Comparison of ENCODE assay signal across 8 cellular contexts in the genomic region with DNA sequence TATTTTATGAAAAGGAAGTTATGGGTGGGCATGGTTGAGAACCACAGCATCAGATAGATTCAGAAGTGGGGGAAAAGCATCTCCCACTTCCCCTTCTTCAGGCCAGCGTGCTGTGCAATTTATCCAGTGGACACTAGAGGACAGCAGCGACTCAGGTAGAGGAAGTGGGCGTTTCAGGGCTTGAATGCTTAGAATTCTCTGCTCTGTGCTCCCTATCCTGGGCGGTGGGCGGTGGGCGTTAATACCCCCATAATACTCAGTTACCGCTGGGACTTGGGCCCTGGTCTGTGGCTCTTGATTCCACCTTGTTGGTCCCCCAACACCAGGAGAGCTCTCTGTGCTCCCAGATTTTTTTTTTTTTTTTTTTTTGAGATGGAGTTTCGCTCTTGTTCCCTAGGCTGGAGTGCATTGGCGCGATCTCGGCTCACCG. TPM values are rescaled to one million over a fixed set of nuclear protein-coding genes. Genes with fewer than 3 reads are reported as not detected.
DNase-seq lines count a peak whose midpoint lies in the region; ATAC-seq, FAIRE-seq and TF ChIP-seq lines count a peak whose summit lies in the region.

No MANE protein-coding gene starts in this region.

- H3K4me2 ChIP-seq in H1 (ENCODE audit: insufficient read depth in 1 of 2, low read depth in 2 of 2, low read length in 2 of 2) = no peak overlapping the region

- no peak overlapping the region for H3K4ac ChIP-seq in H1 (replicated peaks; ENCODE audit: insufficient read length, low read depth, low read length)

- H2AFZ ChIP-seq in H1 (ENCODE audit: low read length) = no peak overlapping the region

- H3K36me3 ChIP-seq in H1 (ENCODE audit: control insufficient read depth in 2 of 4, insufficient read depth in 4 of 4, low read length in 3 of 4) (no peaks in the 10 kb centered on the region), transverse colon (no peaks in the 10 kb centered on the region)

- H4K8ac ChIP-seq in H1 (ENCODE audit: extremely low read depth, insufficient read depth, low read length) = no peak overlapping the region

- no peak overlapping the region for H2BK12ac ChIP-seq in H1 (ENCODE audit: low read depth, low read length)

- TF ChIP-seq POLR2A in H1 (IDR thresholded peaks at IDR 0.05; ENCODE audit: control extremely low read depth in 1 of 2, low read depth in 2 of 2, low read length in 2 of 2) (no peak), transverse colon (IDR thresholded peaks at IDR 0.05) (no peak)

- 48% methylated on average over 11 of the region's 12 CpGs; no CpG with 5 or more reads in 1 of the 2 experiments for WGBS in H1 (ENCODE audit: extremely low coverage in 1 of 2, insufficient coverage in 1 of 2, insufficient read length in 1 of 2, insufficient replicate concordance in 2 of 2, low coverage in 1 of 2, low lambda C conversion rate in 2 of 2, missing lambda C conversion rate in 1 of 2), 2 experiments
- WGBS in transverse colon (ENCODE audit: low coverage in 1 of 2), 2 donors = 19% methylated on average over 12 of the region's 12 CpGs; no CpG with 5 or more reads in 1 of the 2 donors

- no peak overlapping the region for H3K14ac ChIP-seq in H1 (ENCODE audit: insufficient read length)

- no peak overlapping the region for H3K56ac ChIP-seq in H1 (replicated peaks; ENCODE audit: insufficient read length, low read depth, low read length)

- no peak overlapping the region for H2AK5ac ChIP-seq in H1 (ENCODE audit: low read depth, low read length)

- DNase-seq in AG04450 (ENCODE audit: low read depth, low spot score) (no peak), NCI-H345 (lab: John Stamatoyannopoulos, UW) (peak; percentile 79), H1 (ENCODE audit: low read depth in 1 of 2, low spot score in 2 of 2) (peak in 1 of 2 experiments; percentile 72), natural killer cell (peak; percentile 33), transverse colon (peak; percentile 62)
- peak; percentile 31 for DNase-seq in activated CD4-positive, alpha-beta T cell treated with anti-CD3 and anti-CD28 coated beads, Interleukin-2, amount 50 U/mL, for 1 hour

- no peaks in the 10 kb centered on the region for H3K36me3 Mint-ChIP-seq in natural killer cell

- no peak overlapping the region for H4K91ac ChIP-seq in H1 (replicated peaks; ENCODE audit: insufficient read length, low read length)

- in situ Hi-C loops in transverse colon (cut with MboI; ENCODE audit: low pct_ligation_motif_present in 1 of 4, low pct_unique_long_range_greater_than_20kb in 1 of 4, low sequenced_read_pairs in 3 of 4) = no loop called here

- H3K4me3 Mint-ChIP-seq in natural killer cell = peak overlapping the region; percentile 9

- H3K27ac Mint-ChIP-seq in natural killer cell = peak overlapping the region in 1 of 2 donors; percentile 40

- H3K9me3 ChIP-seq in AG04450 (ENCODE audit: control insufficient read depth, insufficient read depth, low read length) = no peaks in the 10 kb centered on the region
- no peaks in the 10 kb centered on the region for H3K9me3 ChIP-seq in H1 (ENCODE audit: insufficient read depth in 2 of 2, low read depth in 1 of 2, low read length in 1 of 2)
- no peaks in the 10 kb centered on the region for H3K9me3 ChIP-seq in transverse colon

- no peaks in the 10 kb centered on the region for H3K23me2 ChIP-seq in H1 (ENCODE audit: low read depth, low read length)

- H3K9me3 Mint-ChIP-seq in natural killer cell = no peaks in the 10 kb centered on the region

- H4K20me1 ChIP-seq in H1 (replicated peaks in 1 of 2; ENCODE audit: control insufficient read depth in 1 of 2, insufficient read depth in 2 of 2, low read length in 2 of 2) = no peaks in the 10 kb centered on the region

- no peak overlapping the region for H2BK5ac ChIP-seq in H1 (ENCODE audit: low read depth, low read length)

- peaks cover 7 to 21% of the 10 kb centered on the region in 2 donors for H3K4me1 Mint-ChIP-seq in natural killer cell

- ATAC-seq in GM18867 (IDR thresholded peaks at IDR 0.05; ENCODE audit: unreplicated experiment) (peak; percentile 44), natural killer cell (peak; percentile 87 to 99 (median 98)), GM19324 (IDR thresholded peaks at IDR 0.05; ENCODE audit: low FRiP score, unreplicated experiment) (no peak)

- H3K79me2 ChIP-seq in H1 (ENCODE audit: control insufficient read depth in 1 of 2, insufficient read depth in 2 of 2, low read length in 2 of 2) = no peaks in the 10 kb centered on the region

- H2BK120ac ChIP-seq in H1 (replicated peaks; ENCODE audit: low read depth, low read length) = no peak overlapping the region

- TF ChIP-seq RAD21 in H1 (IDR thresholded peaks at IDR 0.05 in 1 of 2, conservative IDR thresholded peaks at IDR 0.05 in 1 of 2; ENCODE audit: low read depth in 2 of 2, low read length in 2 of 2) = peak; percentile 86

- no peak for FAIRE-seq in H1 (lab: Jason Lieb, UNC)

- POLR2A ChIA-PET in AG04450 (lab: Yijun Ruan, JAX) (interaction anchor here (0.6 kb wide), 1 partner anchor 43 kb away, joined by 3 read pairs; no protein-coding TSS in a partner anchor), H1 (lab: Charles Lee; ENCODE audit: partially characterized antibody) (no interaction called here)

- no peak overlapping the region for H4K5ac ChIP-seq in H1 (ENCODE audit: insufficient read length, low read depth, low read length)

- H3K4me3 ChIP-seq in AG04450 (ENCODE audit: low read depth, low read length) (no peak overlapping the region), H1 (ENCODE audit: extremely low read depth in 1 of 4, insufficient read depth in 2 of 4, low read depth in 3 of 4, low read length in 4 of 4) (no peak overlapping the region), transverse colon (peak overlapping the region in 2 of 4 donors; percentile 19 to 24)

- no peaks in the 10 kb centered on the region for H3K27me3 Mint-ChIP-seq in natural killer cell (ENCODE audit: low read depth in 2 of 2)

- TF ChIP-seq EP300 in H1 (IDR thresholded peaks at IDR 0.05; ENCODE audit: borderline replicate concordance in 1 of 2, low read depth in 2 of 2, low read length in 2 of 2) (no peak; a peak in 1 of 3 replicates), transverse colon (IDR thresholded peaks at IDR 0.05; ENCODE audit: low read depth) (no peak)

- no peak overlapping the region for H2BK15ac ChIP-seq in H1 (ENCODE audit: low read length)

- no peaks in the 10 kb centered on the region for H3K79me1 ChIP-seq in H1 (ENCODE audit: low read depth, low read length)

- no peak overlapping the region for H3K18ac ChIP-seq in H1 (ENCODE audit: extremely low read depth, low read length)

- H3K4me1 ChIP-seq in H1 (replicated peaks in 1 of 4; ENCODE audit: control insufficient read depth in 3 of 4, insufficient read depth in 4 of 4, low read length in 3 of 4) (no peaks in the 10 kb centered on the region), transverse colon (peaks cover 5 to 19% (median 13%) of the 10 kb centered on the region in 4 donors)

- intact Hi-C loops in natural killer cell (cut with micrococcal nuclease) (loop anchor here (1.0 kb wide), 2 partner anchors 98 to 202 kb away; no protein-coding TSS in a partner anchor), transverse colon (cut with DNase I; ENCODE audit: low total_unique reads) (no loop called here)

- TF ChIP-seq CTCF in AG04450 (IDR thresholded peaks at IDR 0.05; ENCODE audit: low read depth, low read length) = peak; percentile 75
- peak; percentile 77 to 87 (median 79) for TF ChIP-seq CTCF in H1 (IDR thresholded peaks at IDR 0.05; ENCODE audit: control extremely low read depth in 1 of 3, insufficient read depth in 1 of 3, low read depth in 1 of 3, low read length in 3 of 3)
- TF ChIP-seq CTCF in natural killer cell (IDR thresholded peaks at IDR 0.05) = peak; percentile 73
- peak; percentile 70 to 81 (median 76) for TF ChIP-seq CTCF in transverse colon (IDR thresholded peaks at IDR 0.05)

- H3K27me3 ChIP-seq in AG04450 (ENCODE audit: control insufficient read depth, insufficient read depth, low read length) = no peaks in the 10 kb centered on the region
- H3K27me3 ChIP-seq in H1 (replicated peaks in 1 of 4; ENCODE audit: control insufficient read depth in 3 of 4, extremely low read depth in 1 of 4, insufficient read depth in 3 of 4, low read length in 3 of 4) = no peaks in the 10 kb centered on the region
- H3K27me3 ChIP-seq in transverse colon = no peaks in the 10 kb centered on the region

- CTCF ChIA-PET in AG04450 (lab: Charles Lee) = interaction anchor here (0.6 to 2.5 kb wide), 7 partner anchors 10 to 533 kb away, joined by 3 to 8 read pairs (median 5); no protein-coding TSS in a partner anchor
- CTCF ChIA-PET in H1 (lab: Charles Lee; ENCODE audit: partially characterized antibody) = interaction anchor here (0.6 to 1.6 kb wide), 7 partner anchors 8 to 57 kb away, joined by 3 to 9 read pairs (median 4); no protein-coding TSS in a partner anchor

- H3K9ac ChIP-seq in H1 (replicated peaks in 1 of 4; ENCODE audit: extremely low read depth in 1 of 4, low read depth in 3 of 4, low read length in 3 of 4) = no peak overlapping the region

- H3K27ac ChIP-seq in AG04450 (ENCODE audit: low read depth, low read length) = no peak overlapping the region
- H3K27ac ChIP-seq in H1 (ENCODE audit: low read depth, low read length) = no peak overlapping the region
- H3K27ac ChIP-seq in transverse colon = no peak overlapping the region

- no peak overlapping the region for H2BK20ac ChIP-seq in H1 (ENCODE audit: low read length)

- no peak overlapping the region for H3K23ac ChIP-seq in H1 (ENCODE audit: insufficient read length)

RNA-seq across cellular contexts. Expression of a gene that starts 3.7 kb away (rescaled TPM):
- not detected in 2 replicates for polyA plus RNA-seq in AG04450 (2011; rRNA removed)
- polyA minus RNA-seq in AG04450 (2011; rRNA and poly(A)+ RNA removed) = not detected in 2 replicates
- not detected in 2 replicates for total RNA-seq in H1 (2021; fragmentation: NEBNext Ultra II Directional; extraction: Animal tissue kit (Norgen Biotek cat#: 25700))
- polyA plus RNA-seq in H1 (2011; rRNA removed) = not detected in 2 replicates
- polyA plus RNA-seq in H1 (2011; cell fraction: cytosol; rRNA removed) = not detected
- not detected for polyA plus RNA-seq in H1 (2011; cell fraction: nucleus; rRNA removed)
- polyA plus RNA-seq in H1 (2012, experiment 1 of 2) = not detected in 4 replicates
- polyA plus RNA-seq in H1 (2012, experiment 2 of 2) = not detected
- not detected for polyA plus RNA-seq in H1 (2013, experiment 1 of 2)
- not detected for polyA plus RNA-seq in H1 (2013, experiment 2 of 2)
- polyA minus RNA-seq in H1 (2011; rRNA and poly(A)+ RNA removed) = not detected in 2 replicates
- not detected for polyA minus RNA-seq in H1 (2011; cell fraction: cytosol; rRNA and poly(A)+ RNA removed)
- polyA minus RNA-seq in H1 (2011; cell fraction: nucleus; rRNA and poly(A)+ RNA removed) = not detected
- not detected for total RNA-seq in natural killer cell
- total RNA-seq in transverse colon = not detected

RNA-seq across cellular contexts. Expression of a gene that starts 16.6 kb away (rescaled TPM):
- polyA plus RNA-seq in AG04450 (2011; rRNA removed) (not detected in 2 replicates), H1 (2011; rRNA removed) (6.2 and 9.7 TPM in 2 replicates)
- polyA minus RNA-seq in AG04450 (2011; rRNA and poly(A)+ RNA removed) = not detected in 2 replicates
- 4.8 and 7.3 TPM in 2 replicates for total RNA-seq in H1 (2021; fragmentation: NEBNext Ultra II Directional; extraction: Animal tissue kit (Norgen Biotek cat#: 25700))
- polyA plus RNA-seq in H1 (2011; cell fraction: cytosol; rRNA removed) = 8.3 TPM
- 7.1 TPM for polyA plus RNA-seq in H1 (2011; cell fraction: nucleus; rRNA removed)
- 7.5 to 11.1 TPM (median 8.2 TPM) in 4 replicates for polyA plus RNA-seq in H1 (2012, experiment 1 of 2)
- 3.4 TPM for polyA plus RNA-seq in H1 (2012, experiment 2 of 2)
- polyA plus RNA-seq in H1 (2013, experiment 1 of 2) = 5.0 TPM
- polyA plus RNA-seq in H1 (2013, experiment 2 of 2) = 4.1 TPM
- polyA minus RNA-seq in H1 (2011; rRNA and poly(A)+ RNA removed) = 4.7 and 5.0 TPM in 2 replicates
- polyA minus RNA-seq in H1 (2011; cell fraction: cytosol; rRNA and poly(A)+ RNA removed) = 7.6 TPM
- polyA minus RNA-seq in H1 (2011; cell fraction: nucleus; rRNA and poly(A)+ RNA removed) = 5.1 TPM
- total RNA-seq in natural killer cell (under 1 TPM; 0.48 to 1.00 (median 0.61) TPM), transverse colon (10 to 100 TPM in 1 of 4 donors, not detected in 3; 39.2 TPM)

RNA-seq across cellular contexts. Expression of a gene that starts 34.1 kb away (rescaled TPM):
- polyA plus RNA-seq in AG04450 (2011; rRNA removed) (not detected in 2 replicates), H1 (2011; rRNA removed) (not detected in 2 replicates)
- polyA minus RNA-seq in AG04450 (2011; rRNA and poly(A)+ RNA removed) = not detected in 2 replicates
- not detected in 2 replicates for total RNA-seq in H1 (2021; fragmentation: NEBNext Ultra II Directional; extraction: Animal tissue kit (Norgen Biotek cat#: 25700))
- polyA plus RNA-seq in H1 (2011; cell fraction: cytosol; rRNA removed) = not detected
- not detected for polyA plus RNA-seq in H1 (2011; cell fraction: nucleus; rRNA removed)
- polyA plus RNA-seq in H1 (2012, experiment 1 of 2) = not detected in 4 replicates
- polyA plus RNA-seq in H1 (2012, experiment 2 of 2) = not detected
- not detected for polyA plus RNA-seq in H1 (2013, experiment 1 of 2)
- not detected for polyA plus RNA-seq in H1 (2013, experiment 2 of 2)
- not detected in 2 replicates for polyA minus RNA-seq in H1 (2011; rRNA and poly(A)+ RNA removed)
- not detected for polyA minus RNA-seq in H1 (2011; cell fraction: cytosol; rRNA and poly(A)+ RNA removed)
- not detected for polyA minus RNA-seq in H1 (2011; cell fraction: nucleus; rRNA and poly(A)+ RNA removed)
- total RNA-seq in natural killer cell (not detected), transverse colon (not detected)

RNA-seq across cellular contexts. Expression of a gene that starts 39.4 kb away (rescaled TPM):
- not detected in 2 replicates for polyA plus RNA-seq in AG04450 (2011; rRNA removed)
- not detected in 2 replicates for polyA minus RNA-seq in AG04450 (2011; rRNA and poly(A)+ RNA removed)
- total RNA-seq in H1 (2021; fragmentation: NEBNext Ultra II Directional; extraction: Animal tissue kit (Norgen Biotek cat#: 25700)) = not detected in 2 replicates
- polyA plus RNA-seq in H1 (2011; rRNA removed) = not detected in 2 replicates
- polyA plus RNA-seq in H1 (2011; cell fraction: cytosol; rRNA removed) = not detected
- not detected for polyA plus RNA-seq in H1 (2011; cell fraction: nucleus; rRNA removed)
- polyA plus RNA-seq in H1 (2012, experiment 1 of 2) = not detected in 4 replicates
- not detected for polyA plus RNA-seq in H1 (2012, experiment 2 of 2)
- polyA plus RNA-seq in H1 (2013, experiment 1 of 2) = not detected
- not detected for polyA plus RNA-seq in H1 (2013, experiment 2 of 2)
- polyA minus RNA-seq in H1 (2011; rRNA and poly(A)+ RNA removed) = not detected in 2 replicates
- polyA minus RNA-seq in H1 (2011; cell fraction: cytosol; rRNA and poly(A)+ RNA removed) = not detected
- not detected for polyA minus RNA-seq in H1 (2011; cell fraction: nucleus; rRNA and poly(A)+ RNA removed)
- not detected for total RNA-seq in natural killer cell
- 10 to 100 TPM in 1 of 4 donors, 1 to 10 TPM in 3; 4.2 to 19.5 (median 6.8) TPM for total RNA-seq in transverse colon

RNA-seq across cellular contexts. Expression of a gene that starts 54.2 kb away (rescaled TPM):
- polyA plus RNA-seq in AG04450 (2011; rRNA removed) (not detected in 2 replicates), H1 (2011; rRNA removed) (not detected in 2 replicates)
- polyA minus RNA-seq in AG04450 (2011; rRNA and poly(A)+ RNA removed) = not detected in 2 replicates
- total RNA-seq in H1 (2021; fragmentation: NEBNext Ultra II Directional; extraction: Animal tissue kit (Norgen Biotek cat#: 25700)) = not detected in 2 replicates
- polyA plus RNA-seq in H1 (2011; cell fraction: cytosol; rRNA removed) = not detected
- not detected for polyA plus RNA-seq in H1 (2011; cell fraction: nucleus; rRNA removed)
- not detected in 4 replicates for polyA plus RNA-seq in H1 (2012, experiment 1 of 2)
- polyA plus RNA-seq in H1 (2012, experiment 2 of 2) = not detected
- not detected for polyA plus RNA-seq in H1 (2013, experiment 1 of 2)
- polyA plus RNA-seq in H1 (2013, experiment 2 of 2) = not detected
- polyA minus RNA-seq in H1 (2011; rRNA and poly(A)+ RNA removed) = not detected in 2 replicates
- not detected for polyA minus RNA-seq in H1 (2011; cell fraction: cytosol; rRNA and poly(A)+ RNA removed)
- polyA minus RNA-seq in H1 (2011; cell fraction: nucleus; rRNA and poly(A)+ RNA removed) = not detected
- total RNA-seq in natural killer cell (not detected), transverse colon (10 to 100 TPM in 3 of 4 donors, 1 to 10 TPM in 1; 6.8 to 68.8 (median 31.5) TPM)
